28 cellular contexts compared by ENCODE assay signal in genomic region chr1:239297910-239298309, GRCh38.
"Had no signal": no experiment of that assay in that cellular context is flagged by ENCODE, and none has a peak within 500 bp of the region (broad histone marks: within the 10 kb centered on the region; RNA-seq: fewer than 3 reads in every experiment).

No MANE protein-coding gene starts in this region.

- H3K9me3 ChIP-seq: stomach, suprapubic skin, testis, thoracic aorta, thyroid gland, tibial artery, tibial nerve, transverse colon, upper lobe of left lung, upper lobe of right lung, uterus, vagina had no signal

- H3K4me1 ChIP-seq: stomach, suprapubic skin, testis, thyroid gland, tibial artery, tibial nerve, upper lobe of left lung, upper lobe of right lung, uterus, vagina had no signal

- H3K27me3 ChIP-seq: stomach, suprapubic skin, testis, thyroid gland, tibial artery, tibial nerve, transverse colon, upper lobe of left lung, upper lobe of right lung, uterus, vagina had no signal

- H3K27me3 Mint-ChIP-seq: stimulated activated memory B cell treated with anti-CD40 and anti-IgM and Interleukin-4, amounts not matched to agents 10 μg/mL and 1 μg/mL and 100 μg/mL, for 72 hours; stimulated activated naive B cell treated with anti-CD40 and anti-IgM and Interleukin-4, amounts not matched to agents 10 μg/mL and 1 μg/mL and 100 μg/mL, for 72 hours; type B pancreatic cell had no signal

- H3K36me3 ChIP-seq: stomach, suprapubic skin, thoracic aorta, thyroid gland, tibial artery, tibial nerve, transverse colon, upper lobe of left lung, upper lobe of right lung, uterus, vagina had no signal

- H3K36me3 Mint-ChIP-seq: stimulated activated effector memory CD8-positive, alpha-beta T cell treated with anti-CD3 and anti-CD28 coated beads, Interleukin-12 subunit alpha, Interleukin-12 subunit beta, amount 100 ng/mL, for 72 hours; stimulated activated memory B cell treated with anti-CD40 and anti-IgM and Interleukin-4, amounts not matched to agents 10 μg/mL and 1 μg/mL and 100 μg/mL, for 72 hours; stimulated activated naive B cell treated with anti-CD40 and anti-IgM and Interleukin-4, amounts not matched to agents 10 μg/mL and 1 μg/mL and 100 μg/mL, for 72 hours; type B pancreatic cell had no signal

- H3K9me3 Mint-ChIP-seq: stimulated activated naive B cell treated with anti-CD40 and anti-IgM and Interleukin-4, amounts not matched to agents 10 μg/mL and 1 μg/mL and 100 μg/mL, for 72 hours; stimulated activated naive CD8-positive, alpha-beta T cell treated with anti-CD3 and anti-CD28 coated beads, Interleukin-15, amount 100 ng/mL, for 72 hours; stimulated activated naive CD8-positive, alpha-beta T cell treated with anti-CD3 and anti-CD28 coated beads, Interleukin-15, Interleukin-2, amounts not matched to agents 100 ng/mL and 50 ng/mL, for 24 hours; type B pancreatic cell had no signal

- H3K27ac ChIP-seq: stomach, suprapubic skin, testis, thoracic aorta, thyroid gland, tibial artery, tibial nerve, transverse colon, upper lobe of left lung, upper lobe of right lung, uterus, vagina had no signal

- FAIRE-seq: urothelium cell line had no signal

- H3K27ac Mint-ChIP-seq: stimulated activated effector memory CD8-positive, alpha-beta T cell treated with anti-CD3 and anti-CD28 coated beads, Interleukin-12 subunit alpha, Interleukin-12 subunit beta, amount 100 ng/mL, for 72 hours; stimulated activated memory B cell treated with anti-CD40 and anti-IgM and Interleukin-4, amounts not matched to agents 10 μg/mL and 1 μg/mL and 100 μg/mL, for 72 hours; stimulated activated naive B cell treated with anti-CD40 and anti-IgM and Interleukin-4, amounts not matched to agents 10 μg/mL and 1 μg/mL and 100 μg/mL, for 72 hours; stimulated activated naive CD8-positive, alpha-beta T cell treated with anti-CD3 and anti-CD28 coated beads, Interleukin-15, amount 100 ng/mL, for 72 hours; stimulated activated naive CD8-positive, alpha-beta T cell treated with anti-CD3 and anti-CD28 coated beads, Interleukin-15, Interleukin-2, amounts not matched to agents 100 ng/mL and 50 ng/mL, for 24 hours; type B pancreatic cell had no signal

- DNase-seq: stimulated activated CD4-positive, alpha-beta T cell treated with anti-CD3 and anti-CD28 coated beads, Interleukin-2, amount 100 ng/mL, for 48 hours; stimulated activated CD4-positive, alpha-beta T cell treated with anti-CD3 and anti-CD28 coated beads, Interleukin-4, amount 100 ng/mL, for 1 hour; stimulated activated CD4-positive, alpha-beta T cell treated with anti-CD3 and anti-CD28 coated beads, Interleukin-4, amount 100 ng/mL, for 24 hours; stimulated activated CD4-positive, alpha-beta T cell treated with anti-CD3 and anti-CD28 coated beads, Interleukin-4, amount 100 ng/mL, for 4 hours; stimulated activated CD8-positive, alpha-beta memory T cell treated with anti-CD3 and anti-CD28 coated beads, Interleukin-4, amount 100 ng/mL, for 48 hours; stimulated activated naive B cell treated with anti-CD40 and anti-IgM and Interleukin-4, amounts not matched to agents 10 μg/mL and 1 μg/mL and 100 μg/mL, for 72 hours; stimulated activated naive CD4-positive, alpha-beta T cell treated with Interleukin-2 at 50 U/mL for 16 hours; stimulated activated naive CD8-positive, alpha-beta T cell treated with anti-CD3 and anti-CD28 coated beads, Interleukin-15, amount 100 ng/mL, for 72 hours; stimulated activated naive CD8-positive, alpha-beta T cell treated with anti-CD3 and anti-CD28 coated beads, Interleukin-15, Interleukin-2, amounts not matched to agents 100 U/mL and 50 U/mL, for 24 hours; stomach; substantia nigra; testis; thyroid gland; tibial artery; transverse colon; trophoblast cell; upper lobe of left lung; upper lobe of right lung; uterus had no signal

- ATAC-seq: stimulated activated effector memory CD8-positive, alpha-beta T cell treated with anti-CD3 and anti-CD28 coated beads, Interleukin-12 subunit alpha, Interleukin-12 subunit beta, amount 100 ng/mL, for 72 hours; stimulated activated memory B cell treated with anti-CD40 and anti-IgM and Interleukin-4, amounts not matched to agents 10 μg/mL and 1 μg/mL and 100 μg/mL, for 72 hours; stimulated activated naive B cell treated with anti-CD40 and anti-IgM and Interleukin-4, amounts not matched to agents 10 μg/mL and 1 μg/mL and 100 μg/mL, for 72 hours; stimulated activated naive CD8-positive, alpha-beta T cell treated with anti-CD3 and anti-CD28 coated beads, Interleukin-15, amount 100 ng/mL, for 72 hours; stimulated activated naive CD8-positive, alpha-beta T cell treated with anti-CD3 and anti-CD28 coated beads, Interleukin-15, Interleukin-2, amounts not matched to agents 100 U/mL and 50 U/mL, for 24 hours; upper lobe of right lung had no signal

- H3K4me3 Mint-ChIP-seq: stimulated activated effector memory CD8-positive, alpha-beta T cell treated with anti-CD3 and anti-CD28 coated beads, Interleukin-12 subunit alpha, Interleukin-12 subunit beta, amount 100 ng/mL, for 72 hours; stimulated activated memory B cell treated with anti-CD40 and anti-IgM and Interleukin-4, amounts not matched to agents 10 μg/mL and 1 μg/mL and 100 μg/mL, for 72 hours; stimulated activated naive B cell treated with anti-CD40 and anti-IgM and Interleukin-4, amounts not matched to agents 10 μg/mL and 1 μg/mL and 100 μg/mL, for 72 hours; stimulated activated naive CD8-positive, alpha-beta T cell treated with anti-CD3 and anti-CD28 coated beads, Interleukin-15, amount 100 ng/mL, for 72 hours; stimulated activated naive CD8-positive, alpha-beta T cell treated with anti-CD3 and anti-CD28 coated beads, Interleukin-15, Interleukin-2, amounts not matched to agents 100 ng/mL and 50 ng/mL, for 24 hours; type B pancreatic cell had no signal

- H3K4me1 Mint-ChIP-seq: stimulated activated effector memory CD8-positive, alpha-beta T cell treated with anti-CD3 and anti-CD28 coated beads, Interleukin-12 subunit alpha, Interleukin-12 subunit beta, amount 100 ng/mL, for 72 hours; stimulated activated memory B cell treated with anti-CD40 and anti-IgM and Interleukin-4, amounts not matched to agents 10 μg/mL and 1 μg/mL and 100 μg/mL, for 72 hours; stimulated activated naive B cell treated with anti-CD40 and anti-IgM and Interleukin-4, amounts not matched to agents 10 μg/mL and 1 μg/mL and 100 μg/mL, for 72 hours; stimulated activated naive CD8-positive, alpha-beta T cell treated with anti-CD3 and anti-CD28 coated beads, Interleukin-15, amount 100 ng/mL, for 72 hours had no signal

- H3K4me3 ChIP-seq: stomach, suprapubic skin, testis, thoracic aorta, thyroid gland, tibial artery, tibial nerve, transverse colon, upper lobe of left lung, upper lobe of right lung, uterus, vagina had no signal
